ENCODE assay signal across 8 cellular contexts in the genomic region with DNA sequence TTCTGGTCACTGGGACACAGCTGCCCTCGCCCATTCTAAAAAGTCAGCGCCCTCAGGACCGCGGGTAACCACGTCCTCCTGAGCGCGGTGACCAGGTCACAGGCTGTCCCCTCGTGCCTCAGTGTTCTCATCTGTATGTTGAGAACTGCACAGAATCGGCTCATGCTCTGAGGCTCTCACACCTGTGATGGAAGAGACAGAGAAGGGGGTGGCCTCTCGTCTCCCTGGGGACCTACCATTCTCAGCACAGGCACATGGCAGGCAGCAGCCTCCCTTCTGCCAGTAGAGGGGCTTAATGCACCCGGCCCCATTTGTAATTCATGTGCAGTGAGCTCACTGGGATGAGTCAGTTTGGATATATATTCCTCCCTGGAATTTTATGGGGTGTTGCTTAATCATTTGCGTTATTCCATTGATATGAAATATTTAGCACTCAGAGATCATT. TPM values are rescaled to one million over a fixed set of nuclear protein-coding genes. Genes with fewer than 3 reads are reported as not detected.
DNase-seq lines count a peak whose midpoint lies in the region; ATAC-seq, FAIRE-seq and TF ChIP-seq lines count a peak whose summit lies in the region.
"Not testable (repeated sequence)": the region's sequence is repeated elsewhere in the genome, so short reads cannot be mapped to it uniquely, and the experiment has no call there.

No MANE protein-coding gene starts in this region.

- H3K9me3 ChIP-seq in T-helper 17 cell (ENCODE audit: control insufficient read depth, low read length, poor library complexity, severe bottlenecking); astrocyte (ENCODE audit: insufficient read depth, low read depth, low read length); small intestine (ENCODE audit: control insufficient read depth, low read depth): not testable (repeated sequence)

- 2 to 4% (median 4%) methylated on average over 12 of the region's 12 CpGs for WGBS in small intestine, 3 donors

- H3K4me2 ChIP-seq in astrocyte (ENCODE audit: low read length): peak overlapping the region; percentile 99

- H3K27ac Mint-ChIP-seq in T-helper 17 cell (peak overlapping the region; percentile 81), astrocyte (ENCODE audit: unreplicated experiment) (peak overlapping the region; percentile 86), memory B cell (peak overlapping the region; percentile 91)

- H3K36me3 ChIP-seq in H7 (replicated peaks; ENCODE audit: control insufficient read depth, insufficient read depth, low read length); astrocyte (ENCODE audit: insufficient read depth, low read length); small intestine (ENCODE audit: control insufficient read depth in 2 of 2, insufficient read depth in 2 of 2, low read length in 2 of 2): not testable (repeated sequence)

- H4K20me1 ChIP-seq in astrocyte (ENCODE audit: insufficient read depth, low read length): not testable (repeated sequence)

- peak overlapping the region; percentile 91 for H3K4me3 Mint-ChIP-seq in T-helper 17 cell
- H3K4me3 Mint-ChIP-seq in astrocyte (ENCODE audit: unreplicated experiment): peak overlapping the region; percentile 89
- peak overlapping the region; percentile 94 for H3K4me3 Mint-ChIP-seq in memory B cell

- not testable (repeated sequence) for H3K4me1 Mint-ChIP-seq in T-helper 17 cell; astrocyte (ENCODE audit: low read depth, unreplicated experiment); memory B cell

- ATAC-seq in T-helper 17 cell; memory B cell (ENCODE audit: low read depth): not testable (repeated sequence)

- not testable (repeated sequence) for TF ChIP-seq CTCF in AG09309 (IDR thresholded peaks at IDR 0.05; ENCODE audit: control insufficient read depth, insufficient read depth, low read depth, low read length, missing control alignments); astrocyte (IDR thresholded peaks at IDR 0.05; ENCODE audit: insufficient read depth, low read depth, low read length); fibroblast of mammary gland (conservative IDR thresholded peaks at IDR 0.05; ENCODE audit: control insufficient read depth, insufficient read depth, low read depth, low read length)

- peak overlapping the region; percentile 86 for H2AFZ ChIP-seq in astrocyte (ENCODE audit: low read depth, low read length)

- not testable (repeated sequence) for H3K79me2 ChIP-seq in astrocyte (ENCODE audit: insufficient read depth, low read length)

- H3K9me3 Mint-ChIP-seq in astrocyte (ENCODE audit: unreplicated experiment); memory B cell: not testable (repeated sequence)

- H3K27me3 ChIP-seq in H7 (ENCODE audit: control insufficient read depth, insufficient read depth, low read length); astrocyte (ENCODE audit: insufficient read depth, low read length); small intestine (ENCODE audit: control insufficient read depth in 2 of 2, insufficient read depth in 2 of 2, low read length in 2 of 2): not testable (repeated sequence)

- H3K27me3 Mint-ChIP-seq in T-helper 17 cell; astrocyte (ENCODE audit: low read depth, unreplicated experiment); memory B cell: not testable (repeated sequence)

- DNase-seq in AG09309 (ENCODE audit: low read depth) (peak; percentile 23), H7 (peak; percentile 22), NCI-H1930 (lab: John Stamatoyannopoulos, UW) (peak; percentile 20 to 23), astrocyte (ENCODE audit: low read depth) (peak; percentile 42), fibroblast of mammary gland (ENCODE audit: low read depth) (peak; percentile 74), memory B cell (ENCODE audit: low spot score in 2 of 2) (peak; percentile 54 to 59), small intestine (peak; percentile 7)
- DNase-seq in T-helper 17 cell: not testable (repeated sequence)

- H3K4me1 ChIP-seq in astrocyte (ENCODE audit: insufficient read depth, low read length): peaks cover 16% of the 10 kb centered on the region
- not testable (repeated sequence) for H3K4me1 ChIP-seq in small intestine (ENCODE audit: control insufficient read depth in 2 of 2, insufficient read depth in 1 of 2, low read depth in 1 of 2, low read length in 1 of 2)

- H3K36me3 Mint-ChIP-seq in T-helper 17 cell (ENCODE audit: low read depth); astrocyte (ENCODE audit: low read depth, unreplicated experiment); memory B cell: not testable (repeated sequence)

- H3K9ac ChIP-seq in astrocyte (ENCODE audit: low read length): peak overlapping the region; percentile 98

- not testable (repeated sequence) for FAIRE-seq in astrocyte (lab: Jason Lieb, UNC); small intestine (lab: Jason Lieb, UNC)

- peak overlapping the region; percentile 95 for H3K27ac ChIP-seq in astrocyte (ENCODE audit: low read depth, low read length)
- peak overlapping the region; percentile 71 to 88 for H3K27ac ChIP-seq in small intestine (ENCODE audit: low read depth in 1 of 2, low read length in 1 of 2)

- H3K4me3 ChIP-seq in AG09309 (ENCODE audit: control insufficient read depth, low read depth, low read length) (peak overlapping the region; percentile 81), H7 (ENCODE audit: insufficient read depth, low read depth, low read length) (peak overlapping the region; percentile 63), astrocyte (ENCODE audit: insufficient read depth, low read depth, low read length) (peak overlapping the region; percentile 76), fibroblast of mammary gland (ENCODE audit: control insufficient read depth, low read depth, low read length) (peak overlapping the region; percentile 70), small intestine (ENCODE audit: low read depth in 1 of 2, low read length in 2 of 2) (peak overlapping the region; percentile 56 to 73)

RNA-seq across cellular contexts. Expression of gene ROPN1B, which starts 51.9 kb away (rescaled TPM):
- 0.41 TPM in 1 of 2 replicates, not detected in the other for total RNA-seq in H7 (2014; rRNA removed; shearing (Covaris generic))
- total RNA-seq in T-helper 17 cell: not detected
- not detected in 2 replicates for total RNA-seq in astrocyte
- under 1 TPM in 1 of 3 donors, not detected in 2; 0.06 TPM for polyA plus RNA-seq in small intestine
